ENCODE assay signal across 8 cellular contexts in the genomic region with DNA sequence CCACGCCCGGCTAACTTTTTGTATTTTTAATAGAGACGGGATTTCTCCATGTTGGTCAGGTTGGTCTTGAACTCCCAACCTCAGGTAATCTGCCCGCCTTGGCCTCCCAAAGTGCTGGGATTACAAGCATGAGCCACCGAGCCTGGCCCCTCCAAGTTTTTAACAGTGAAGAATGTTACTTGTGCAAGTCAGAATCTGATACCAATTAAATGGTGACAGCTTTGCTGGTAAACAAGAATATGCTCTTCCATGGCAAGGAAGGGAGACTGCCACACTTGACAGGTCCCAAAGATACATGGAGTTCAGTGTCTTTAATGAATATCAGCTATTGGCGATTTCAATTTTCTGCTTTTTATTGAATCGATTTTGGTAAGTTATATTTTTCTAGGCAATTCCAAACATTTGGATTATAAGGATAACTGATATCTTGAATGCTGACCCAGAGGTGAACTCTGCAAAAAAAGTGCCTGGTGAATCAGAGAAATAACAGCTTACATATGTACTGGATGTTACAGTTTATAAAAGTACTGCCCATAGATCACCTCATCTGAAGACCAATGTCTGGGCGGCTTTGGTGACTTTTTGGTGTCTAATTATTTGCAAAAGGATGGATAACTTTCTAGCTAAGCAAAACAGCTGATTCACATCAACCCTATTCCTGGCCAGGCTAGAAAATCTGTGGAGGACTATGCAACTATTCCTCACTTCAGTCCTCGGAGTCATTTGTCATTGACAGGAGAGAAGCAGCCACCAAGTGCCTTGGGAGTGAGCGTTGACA. TPM values are rescaled to one million over a fixed set of nuclear protein-coding genes. Genes with fewer than 3 reads are reported as not detected.
DNase-seq lines count a peak whose midpoint lies in the region; ATAC-seq and TF ChIP-seq lines count a peak whose summit lies in the region.

No MANE protein-coding gene starts in this region.

- H3K27me3 ChIP-seq in GM23248 (replicated peaks; ENCODE audit: insufficient read depth) (no peaks in the 10 kb centered on the region), skeletal muscle satellite cell (ENCODE audit: control insufficient read depth, insufficient read depth, low read length) (peaks cover 5% of the 10 kb centered on the region)

- no peak for TF ChIP-seq CTCF in fibroblast of the aortic adventitia (IDR thresholded peaks at IDR 0.05; ENCODE audit: insufficient read depth, low read length)

- H3K9me3 Mint-ChIP-seq in T-cell = no peaks in the 10 kb centered on the region

- peaks cover 46 to 52% (median 48%) of the 10 kb centered on the region in 3 donors for H3K4me1 Mint-ChIP-seq in T-cell

- H3K9me3 ChIP-seq in GM23248 (ENCODE audit: low read depth) (no peaks in the 10 kb centered on the region), skeletal muscle satellite cell (replicated peaks; ENCODE audit: low read length) (no peaks in the 10 kb centered on the region)

- H3K27me3 Mint-ChIP-seq in T-cell = no peaks in the 10 kb centered on the region

- in situ Hi-C loops in GM23248 (cut with MboI) = no loop called here

- H3K4me2 ChIP-seq in GM23248 (ENCODE audit: unreplicated experiment) = peak overlapping the region; percentile 86
- peak overlapping the region; percentile 98 for H3K4me2 ChIP-seq in skeletal muscle satellite cell (ENCODE audit: low read length)

- H3K27ac ChIP-seq in GM23248 = peak overlapping the region; percentile 28

- peaks cover 9% of the 10 kb centered on the region for H3K4me1 ChIP-seq in GM23248 (ENCODE audit: insufficient read depth)
- H3K4me1 ChIP-seq in skeletal muscle satellite cell (ENCODE audit: control insufficient read depth, insufficient read depth, low read length) = peaks cover 12% of the 10 kb centered on the region

- ATAC-seq in T-cell (replicated peaks in 1 of 4) (no peak), GM21723 (IDR thresholded peaks at IDR 0.05; ENCODE audit: unreplicated experiment) (no peak), HG03469 (IDR thresholded peaks at IDR 0.05; ENCODE audit: unreplicated experiment) (no peak)

- H3K36me3 Mint-ChIP-seq in T-cell = peaks cover 13% of the 10 kb centered on the region

- peak overlapping the region; percentile 82 to 93 for H3K27ac Mint-ChIP-seq in T-cell

- DNase-seq in GM23248 (peak; percentile 48), T-cell (no peak), fibroblast of the aortic adventitia (ENCODE audit: low read depth) (peak; percentile 48), NCI-H345 (lab: John Stamatoyannopoulos, UW) (no peak), C1 segment of cervical spinal cord (lab: John Stamatoyannopoulos, UW) (no peak)

- H3K9ac ChIP-seq in GM23248 (peak overlapping the region; percentile 77), skeletal muscle satellite cell (ENCODE audit: low read depth, low read length) (peak overlapping the region; percentile 77)

- H3K9me2 ChIP-seq in GM23248 (ENCODE audit: insufficient read depth) = no peaks in the 10 kb centered on the region

- 51 to 54% methylated on average over 10 of the region's 10 CpGs for WGBS in GM23248 (ENCODE audit: low coverage in 1 of 2, low lambda C conversion rate in 2 of 2, missing lambda C conversion rate in 2 of 2), 2 experiments

- H3K4me3 ChIP-seq in GM23248 (peak overlapping the region; percentile 81), fibroblast of the aortic adventitia (ENCODE audit: low read depth, low read length) (peak overlapping the region; percentile 72), skeletal muscle satellite cell (ENCODE audit: low read length) (peak overlapping the region; percentile 81)

- H3K36me3 ChIP-seq in GM23248 (ENCODE audit: low read depth) (no peaks in the 10 kb centered on the region), skeletal muscle satellite cell (ENCODE audit: insufficient read depth, low read length) (no peaks in the 10 kb centered on the region)

- CTCF ChIA-PET in T-cell (lab: Charles Lee) = interaction anchor here in 1 of 2 donors (0.5 to 3.4 kb wide), 5 partner anchors 13 to 252 kb away, joined by 4 to 13 read pairs (median 8); a partner anchor contains a TSS

- H2AFZ ChIP-seq in GM23248 = peak overlapping the region; percentile 89

- no peaks in the 10 kb centered on the region; the same call in 1 of the 2 replicates for H3K79me2 ChIP-seq in GM23248 (ENCODE audit: insufficient read depth)

- H3F3A ChIP-seq in GM23248 (ENCODE audit: insufficient read depth) = peaks cover 19% of the 10 kb centered on the region

- H4K20me1 ChIP-seq in GM23248 (ENCODE audit: insufficient read depth) = no peaks in the 10 kb centered on the region

- H3K4me3 Mint-ChIP-seq in T-cell = peak overlapping the region; percentile 84 to 88 (median 86)

- POLR2A ChIA-PET in T-cell (lab: Charles Lee) = interaction anchor here (0.6 to 2.7 kb wide), 8 partner anchors 8 to 112 kb away, joined by 3 to 42 read pairs (median 6); a partner anchor contains a TSS

RNA-seq across cellular contexts. Expression of a gene that starts 1.2 kb away (rescaled TPM):
- 3.8 and 5.6 TPM in 2 replicates for total RNA-seq in GM23248 (2014; rRNA removed; shearing (Covaris generic))
- 7.1 and 7.7 TPM in 2 replicates for polyA plus RNA-seq in GM23248 (2016; fragmentation: Nextera tagmentation; extraction: Ambion mirVana)
- 10 to 100 TPM; 16.2 to 23.3 (median 18.5) TPM for total RNA-seq in T-cell
- 2.0 and 4.7 TPM in 2 replicates for total RNA-seq in fibroblast of the aortic adventitia (ENCODE audit: low replicate concordance)
- total RNA-seq in skeletal muscle satellite cell (2012; rRNA removed) = 2.6 and 3.0 TPM in 2 replicates

RNA-seq across cellular contexts. Expression of a gene that starts 10.4 kb away (rescaled TPM):
- total RNA-seq in GM23248 (2014; rRNA removed; shearing (Covaris generic)) = not detected in 2 replicates
- polyA plus RNA-seq in GM23248 (2016; fragmentation: Nextera tagmentation; extraction: Ambion mirVana) = not detected in 2 replicates
- total RNA-seq in T-cell (not detected), fibroblast of the aortic adventitia (ENCODE audit: low replicate concordance) (not detected in 2 replicates)
- total RNA-seq in skeletal muscle satellite cell (2012; rRNA removed) = not detected in 2 replicates

RNA-seq across cellular contexts. Expression of a gene that starts 19.0 kb away (rescaled TPM):
- not detected in 2 replicates for total RNA-seq in GM23248 (2014; rRNA removed; shearing (Covaris generic))
- polyA plus RNA-seq in GM23248 (2016; fragmentation: Nextera tagmentation; extraction: Ambion mirVana) = not detected in 2 replicates
- 10 to 100 TPM in 3 of 5 donors, not detected in 2; 27.0 to 34.4 (median 32.6) TPM for total RNA-seq in T-cell
- not detected in 2 replicates for total RNA-seq in fibroblast of the aortic adventitia (ENCODE audit: low replicate concordance)
- total RNA-seq in skeletal muscle satellite cell (2012; rRNA removed) = not detected in 2 replicates

Comparison
In these comparisons a context has a peak if more than half of its experiments do, and no peak if none do; other contexts are left out.
1. DNase-seq: peak in GM23248 (single experiment) and fibroblast of the aortic adventitia (single experiment); none in T-cell (0 of 34), NCI-H345 (single experiment) and C1 segment of cervical spinal cord (0 of 14).
2. Peak in every context shown above with its lines, with median percentiles within 50 percentile points of each other: H3K4me3 ChIP-seq.